10 cellular contexts compared by ENCODE assay signal in the genomic region with DNA sequence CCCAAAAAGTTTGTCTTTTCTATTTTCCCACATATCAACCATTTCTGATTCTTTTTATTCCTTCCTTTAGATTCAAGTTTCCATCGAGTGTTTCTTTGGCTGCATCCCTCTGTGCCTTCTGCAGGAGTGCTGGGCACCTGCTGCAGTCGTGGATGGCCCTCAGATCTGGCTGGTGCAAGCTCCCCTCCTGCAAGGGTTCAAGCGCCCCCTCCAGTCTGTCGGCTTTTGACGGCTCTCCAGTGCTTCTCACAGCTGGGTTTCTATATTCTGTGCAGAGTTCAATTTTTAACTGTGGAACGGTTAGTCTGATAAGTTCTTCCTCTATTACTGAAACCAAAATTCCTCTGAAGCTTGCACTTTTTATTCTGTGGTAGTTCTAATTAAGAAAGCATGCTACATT.
DNase-seq lines count a peak whose midpoint lies in the region; FAIRE-seq and TF ChIP-seq lines count a peak whose summit lies in the region.
"Had no signal": no experiment of that assay in that cellular context is flagged by ENCODE, and none has a peak within 500 bp of the region (broad histone marks: within the 10 kb centered on the region; RNA-seq: fewer than 3 reads in every experiment).

No MANE protein-coding gene starts in this region.

- TF ChIP-seq POLR2A in NB4 (IDR thresholded peaks at IDR 0.05; ENCODE audit: extremely low read depth, insufficient read length) = no peak
- TF ChIP-seq POLR2A in GM12892 (IDR thresholded peaks at IDR 0.05; ENCODE audit: low read depth, low read length) = no peak
- no peak for TF ChIP-seq POLR2A in uterus (IDR thresholded peaks at IDR 0.05)
- no peak for TF ChIP-seq POLR2A in breast epithelium (IDR thresholded peaks at IDR 0.05)

- H3F3A ChIP-seq in neural progenitor cell (ENCODE audit: low read depth) = no peaks in the 10 kb centered on the region

- H3K27me3 Mint-ChIP-seq in neural progenitor cell (ENCODE audit: insufficient read depth, low read depth) = peaks cover 4% of the 10 kb centered on the region
- H3K27me3 Mint-ChIP-seq: IgD-negative memory B cell had no signal

- no peak overlapping the region for H2AFZ ChIP-seq in neural progenitor cell (replicated peaks)

- intact Hi-C loops in uterus (cut with DNase I; ENCODE audit: low total_unique reads) = no loop called here
- intact Hi-C loops in breast epithelium (cut with DNase I; ENCODE audit: low total_unique reads) = no loop called here

- H3K79me2 ChIP-seq in neural progenitor cell (ENCODE audit: low read depth) = no peaks in the 10 kb centered on the region

- peaks cover 2% of the 10 kb centered on the region for H3K4me1 Mint-ChIP-seq in neural progenitor cell
- H3K4me1 Mint-ChIP-seq: neural crest cell had no signal

- H3K4me1 ChIP-seq in neural progenitor cell = no peaks in the 10 kb centered on the region
- H3K4me1 ChIP-seq in uterus = no peaks in the 10 kb centered on the region
- H3K4me1 ChIP-seq in breast epithelium = no peaks in the 10 kb centered on the region

- H3K27me3 ChIP-seq in neural progenitor cell (no peaks in the 10 kb centered on the region), uterus (no peaks in the 10 kb centered on the region), breast epithelium (no peaks in the 10 kb centered on the region)

- no peak overlapping the region for H3K4me2 ChIP-seq in neural progenitor cell

- H3K4me3 ChIP-seq in NB4 (ENCODE audit: low read depth, low read length) (no peak overlapping the region), neural progenitor cell (no peak overlapping the region), uterus (no peak overlapping the region), breast epithelium (no peak overlapping the region)

- no peak overlapping the region for H3K4me3 Mint-ChIP-seq in neural progenitor cell
- H3K4me3 Mint-ChIP-seq: IgD-negative memory B cell, neural crest cell had no signal

- H3K36me3 Mint-ChIP-seq in neural progenitor cell = peaks cover 26% of the 10 kb centered on the region

- no peaks in the 10 kb centered on the region for H4K20me1 ChIP-seq in neural progenitor cell (ENCODE audit: low read depth)

- H3K27ac ChIP-seq in neural progenitor cell (no peak overlapping the region), uterus (no peak overlapping the region), breast epithelium (no peak overlapping the region)

- no peak for FAIRE-seq in GM12892 (lab: Jason Lieb, UNC)
- FAIRE-seq: keratinocyte had no signal

- TF ChIP-seq CTCF in GM10266 (IDR thresholded peaks at IDR 0.05; ENCODE audit: control insufficient read depth, insufficient read depth, low read depth, missing control alignments) (peak; percentile 24), NB4 (IDR thresholded peaks at IDR 0.05; ENCODE audit: low read depth, low read length) (peak; percentile 15), neural progenitor cell (IDR thresholded peaks at IDR 0.05) (peak; percentile 39), uterus (IDR thresholded peaks at IDR 0.05) (no peak), breast epithelium (IDR thresholded peaks at IDR 0.05) (no peak)

- H3K9me3 Mint-ChIP-seq in neural progenitor cell = peaks cover 10% of the 10 kb centered on the region

- no peak for DNase-seq in GM10266 (ENCODE audit: extremely low spot score)
- peak; percentile 43 for DNase-seq in NB4 (ENCODE audit: low read depth)
- DNase-seq in activated naive CD4-positive, alpha-beta T cell treated with Interleukin-2 at 50 U/mL for 16 hours = peak; percentile 24
- peak; percentile 43 for DNase-seq in neural progenitor cell (ENCODE audit: low spot score)
- no peak for DNase-seq in GM12892 (ENCODE audit: insufficient read length)
- no peak for DNase-seq in uterus
- DNase-seq in breast epithelium (ENCODE audit: low spot score in 2 of 2) = no peak

- peaks cover 2% of the 10 kb centered on the region for H3K36me3 ChIP-seq in neural progenitor cell
- no peaks in the 10 kb centered on the region for H3K36me3 ChIP-seq in uterus
- H3K36me3 ChIP-seq in breast epithelium = no peaks in the 10 kb centered on the region

- H3K9me3 ChIP-seq in neural progenitor cell (ENCODE audit: low read depth) (no peaks in the 10 kb centered on the region), uterus (no peaks in the 10 kb centered on the region), breast epithelium (no peaks in the 10 kb centered on the region)

- no peak overlapping the region for H3K9ac ChIP-seq in neural progenitor cell

- H3K27ac Mint-ChIP-seq in neural progenitor cell = no peak overlapping the region

Comparison
In these comparisons a context has a peak if more than half of its experiments do, and no peak if none do; other contexts are left out.
1. DNase-seq: peak in NB4 (single experiment), activated naive CD4-positive, alpha-beta T cell treated with Interleukin-2 at 50 U/mL for 16 hours (single experiment) and neural progenitor cell (single experiment); none in GM10266 (single experiment), GM12892 (single experiment), uterus (0 of 2) and breast epithelium (0 of 2).
2. CTCF ChIP-seq: peak in GM10266 (single experiment), NB4 (single experiment) and neural progenitor cell (single experiment); none in uterus (0 of 4) and breast epithelium (0 of 3).